ENCODE assay signal across 17 cellular contexts in genomic region chr2:143442203-143442602, GRCh38.
DNase-seq lines count a peak whose midpoint lies in the region; ATAC-seq and TF ChIP-seq lines count a peak whose summit lies in the region.
"Had no signal": no experiment of that assay in that cellular context is flagged by ENCODE, and none has a peak within 500 bp of the region (broad histone marks: within the 10 kb centered on the region; RNA-seq: fewer than 3 reads in every experiment).

No MANE protein-coding gene starts in this region.

- no peak for TF ChIP-seq POLR2A in transverse colon (IDR thresholded peaks at IDR 0.05)

- WGBS in neuronal stem cell (ENCODE audit: extremely low coverage in 2 of 2, insufficient read length in 2 of 2, insufficient replicate concordance in 1 of 2), 2 donors, result no CpG with 5 or more reads among the region's 6 CpGs
- WGBS in transverse colon (ENCODE audit: low coverage in 1 of 2), 2 donors, result 70 to 82% methylated on average over 6 of the region's 6 CpGs

- intact Hi-C loops in Right ventricle myocardium superior (cut with DNase I) (no loop called here), left ventricle myocardium superior (cut with micrococcal nuclease) (no loop called here), left cardiac atrium (cut with DNase I) (no loop called here), upper lobe of right lung (cut with DNase I) (no loop called here), transverse colon (cut with DNase I; ENCODE audit: low total_unique reads) (no loop called here)

- in situ Hi-C loops in transverse colon (cut with MboI; ENCODE audit: low pct_ligation_motif_present in 1 of 4, low pct_unique_long_range_greater_than_20kb in 1 of 4, low sequenced_read_pairs in 3 of 4), result no loop called here

- no peaks in the 10 kb centered on the region for H3K9me3 ChIP-seq in neuronal stem cell (replicated peaks in 1 of 2; ENCODE audit: control insufficient read depth in 2 of 2, insufficient read depth in 1 of 2, low read depth in 1 of 2, low read length in 2 of 2)
- no peaks in the 10 kb centered on the region for H3K9me3 ChIP-seq in upper lobe of right lung
- no peaks in the 10 kb centered on the region for H3K9me3 ChIP-seq in transverse colon
- H3K9me3 ChIP-seq: BLaER1 had no signal

- no peak overlapping the region for H2BK120ac ChIP-seq in neuronal stem cell (ENCODE audit: low read depth, low read length)

- ATAC-seq in Right ventricle myocardium superior (ENCODE audit: poor library complexity) (peak; percentile 43), left ventricle myocardium superior (no peak), left cardiac atrium (peak; percentile 38 to 44), upper lobe of right lung (peak; percentile 48), GM19324 (IDR thresholded peaks at IDR 0.05; ENCODE audit: low FRiP score, unreplicated experiment) (no peak)
- ATAC-seq: HepG2 had no signal

- DNase-seq in Right ventricle myocardium superior (no peak), left ventricle myocardium superior (no peak), left cardiac atrium (no peak), neuronal stem cell (ENCODE audit: low spot score) (no peak), upper lobe of right lung (no peak), transverse colon (no peak), NCI-H2107 treated with DMSO at 0.1 percent for 48 hours (lab: John Stamatoyannopoulos, UW; ENCODE audit: unreplicated experiment) (no peak)
- DNase-seq: GM23248, Karpas-422, MM.1S, NCI-H1930, NCI-H2171 treated with DMSO at 0.1 percent for 48 hours, NCI-H510A treated with DMSO at 0.1 percent for 48 hours had no signal

- H4K8ac ChIP-seq in neuronal stem cell (ENCODE audit: low read depth, low read length), result no peak overlapping the region

- H3K9ac ChIP-seq in neuronal stem cell (ENCODE audit: low read depth, low read length, poor library complexity), result no peak overlapping the region
- H3K9ac ChIP-seq: BLaER1, GM23248 had no signal

- H3K23ac ChIP-seq in neuronal stem cell (ENCODE audit: low read depth, low read length, poor library complexity), result no peak overlapping the region

- H3K4me3 ChIP-seq in neuronal stem cell (ENCODE audit: low read length in 2 of 2), result no peak overlapping the region
- no peak overlapping the region for H3K4me3 ChIP-seq in upper lobe of right lung
- H3K4me3 ChIP-seq in transverse colon, result no peak overlapping the region
- H3K4me3 ChIP-seq: BLaER1, GM23248 had no signal

- H3K18ac ChIP-seq in neuronal stem cell (ENCODE audit: low read length), result no peak overlapping the region

- no peaks in the 10 kb centered on the region for H3K79me1 ChIP-seq in neuronal stem cell (ENCODE audit: low read depth, low read length)

- no peak overlapping the region for H4K91ac ChIP-seq in neuronal stem cell (ENCODE audit: low read depth, low read length, poor library complexity)

- TF ChIP-seq CTCF in upper lobe of right lung (IDR thresholded peaks at IDR 0.05) (no peak), transverse colon (IDR thresholded peaks at IDR 0.05) (no peak)

- no peak overlapping the region for H3K27ac ChIP-seq in neuronal stem cell (replicated peaks; ENCODE audit: low read length)
- H3K27ac ChIP-seq in upper lobe of right lung, result no peak overlapping the region
- peak overlapping the region in 2 of 4 donors; percentile 34 to 53 for H3K27ac ChIP-seq in transverse colon
- H3K27ac ChIP-seq: 22Rv1, BLaER1, GM23248 had no signal

- H3K27me3 ChIP-seq in neuronal stem cell (ENCODE audit: control insufficient read depth in 3 of 3, insufficient read depth in 3 of 3, low read depth in 1 of 3, low read length in 3 of 3) (no peaks in the 10 kb centered on the region), upper lobe of right lung (no peaks in the 10 kb centered on the region), transverse colon (no peaks in the 10 kb centered on the region)
- H3K27me3 ChIP-seq: BLaER1 had no signal

- TF ChIP-seq EP300 in transverse colon (IDR thresholded peaks at IDR 0.05; ENCODE audit: low read depth), result no peak

- H2BK5ac ChIP-seq in neuronal stem cell (ENCODE audit: low read length), result no peak overlapping the region

- H2AFZ ChIP-seq in neuronal stem cell (ENCODE audit: low read length), result peak overlapping the region; percentile 67
- H2AFZ ChIP-seq: GM23248 had no signal

- H3K4me2 ChIP-seq in neuronal stem cell (ENCODE audit: insufficient read depth, low read length, poor library complexity, severe bottlenecking), result no peak overlapping the region
- H3K4me2 ChIP-seq: BLaER1 had no signal

- no peak overlapping the region for H2AK5ac ChIP-seq in neuronal stem cell (ENCODE audit: low read depth, low read length)

- H3K36me3 ChIP-seq in neuronal stem cell (replicated peaks in 1 of 2; ENCODE audit: control insufficient read depth in 2 of 2, insufficient read depth in 2 of 2, low read length in 2 of 2) (no peaks in the 10 kb centered on the region), upper lobe of right lung (no peaks in the 10 kb centered on the region), transverse colon (no peaks in the 10 kb centered on the region)

- no peak overlapping the region for H3K4ac ChIP-seq in neuronal stem cell (ENCODE audit: low read length)

- no peak overlapping the region for H3K14ac ChIP-seq in neuronal stem cell (ENCODE audit: low read length)

- no peak overlapping the region for H2BK12ac ChIP-seq in neuronal stem cell (ENCODE audit: low read length)

- H2BK15ac ChIP-seq in neuronal stem cell (ENCODE audit: low read length), result no peak overlapping the region

- no peaks in the 10 kb centered on the region for H3K4me1 ChIP-seq in neuronal stem cell (ENCODE audit: control insufficient read depth in 2 of 2, insufficient read depth in 1 of 2, low read depth in 1 of 2, low read length in 2 of 2)
- H3K4me1 ChIP-seq in upper lobe of right lung, result no peaks in the 10 kb centered on the region
- no peaks in the 10 kb centered on the region for H3K4me1 ChIP-seq in transverse colon
- H3K4me1 ChIP-seq: BLaER1 had no signal

Comparison
In these comparisons a context has a peak if more than half of its experiments do, and no peak if none do; other contexts are left out.
1. ATAC-seq: peak in Right ventricle myocardium superior (single experiment), left cardiac atrium (2 of 2) and upper lobe of right lung (single experiment); none in left ventricle myocardium superior (single experiment) and GM19324 (single experiment).